ENCODE assay signal across 1 cellular context in the genomic region with DNA sequence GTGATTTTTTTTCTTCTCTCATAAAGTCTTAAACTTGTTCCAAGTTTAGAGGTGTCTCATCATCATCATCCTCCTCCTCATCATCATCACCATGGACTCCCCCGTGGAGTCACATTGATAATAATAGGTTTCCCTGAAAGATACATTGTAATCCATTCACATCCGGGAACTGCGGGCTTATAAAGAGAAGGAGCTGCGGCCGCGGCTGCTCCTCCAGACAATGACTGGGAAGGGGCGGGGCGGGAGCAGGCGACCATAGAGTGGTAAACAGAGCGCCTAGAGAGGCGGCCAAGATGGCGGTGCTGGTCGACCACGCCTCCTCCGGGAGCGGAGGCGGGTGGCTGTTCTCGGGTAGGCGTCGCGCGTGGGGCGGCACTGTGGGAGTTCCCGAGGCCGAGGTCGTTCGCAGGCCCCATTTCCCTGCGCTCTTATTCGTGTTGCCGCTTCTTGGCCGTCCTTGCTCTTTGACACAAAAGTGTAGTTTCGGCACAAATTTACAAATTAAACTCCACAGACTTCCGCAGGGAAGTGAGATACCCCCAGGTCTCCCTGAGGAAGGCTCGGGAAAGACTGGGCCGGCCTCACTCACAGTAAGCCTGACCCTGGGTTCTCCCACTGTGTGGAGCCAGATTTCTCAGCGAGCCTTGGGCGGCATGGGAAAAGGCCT.
TF ChIP-seq lines count a peak whose summit lies in the region.

No MANE protein-coding gene starts in this region.

TF ChIP-seq in HEK293, 187 proteins besides CTCF, POLR2A, EP300 and RAD21 (continued from another document and continues in another):
- TF ChIP-seq, protein P1, sequence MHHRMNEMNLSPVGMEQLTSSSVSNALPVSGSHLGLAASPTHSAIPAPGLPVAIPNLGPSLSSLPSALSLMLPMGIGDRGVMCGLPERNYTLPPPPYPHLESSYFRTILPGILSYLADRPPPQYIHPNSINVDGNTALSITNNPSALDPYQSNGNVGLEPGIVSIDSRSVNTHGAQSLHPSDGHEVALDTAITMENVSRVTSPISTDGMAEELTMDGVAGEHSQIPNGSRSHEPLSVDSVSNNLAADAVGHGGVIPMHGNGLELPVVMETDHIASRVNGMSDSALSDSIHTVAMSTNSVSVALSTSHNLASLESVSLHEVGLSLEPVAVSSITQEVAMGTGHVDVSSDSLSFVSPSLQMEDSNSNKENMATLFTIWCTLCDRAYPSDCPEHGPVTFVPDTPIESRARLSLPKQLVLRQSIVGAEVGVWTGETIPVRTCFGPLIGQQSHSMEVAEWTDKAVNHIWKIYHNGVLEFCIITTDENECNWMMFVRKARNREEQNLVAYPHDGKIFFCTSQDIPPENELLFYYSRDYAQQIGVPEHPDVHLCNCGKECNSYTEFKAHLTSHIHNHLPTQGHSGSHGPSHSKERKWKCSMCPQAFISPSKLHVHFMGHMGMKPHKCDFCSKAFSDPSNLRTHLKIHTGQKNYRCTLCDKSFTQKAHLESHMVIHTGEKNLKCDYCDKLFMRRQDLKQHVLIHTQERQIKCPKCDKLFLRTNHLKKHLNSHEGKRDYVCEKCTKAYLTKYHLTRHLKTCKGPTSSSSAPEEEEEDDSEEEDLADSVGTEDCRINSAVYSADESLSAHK (tag by site-specific recombination; IDR thresholded peaks at IDR 0.05) = peak; percentile 46; the same call in 1 of the 2 replicates
- no peak for TF ChIP-seq ZNF169 (tag by site-specific recombination; IDR thresholded peaks at IDR 0.05)
- TF ChIP-seq, protein P2, sequence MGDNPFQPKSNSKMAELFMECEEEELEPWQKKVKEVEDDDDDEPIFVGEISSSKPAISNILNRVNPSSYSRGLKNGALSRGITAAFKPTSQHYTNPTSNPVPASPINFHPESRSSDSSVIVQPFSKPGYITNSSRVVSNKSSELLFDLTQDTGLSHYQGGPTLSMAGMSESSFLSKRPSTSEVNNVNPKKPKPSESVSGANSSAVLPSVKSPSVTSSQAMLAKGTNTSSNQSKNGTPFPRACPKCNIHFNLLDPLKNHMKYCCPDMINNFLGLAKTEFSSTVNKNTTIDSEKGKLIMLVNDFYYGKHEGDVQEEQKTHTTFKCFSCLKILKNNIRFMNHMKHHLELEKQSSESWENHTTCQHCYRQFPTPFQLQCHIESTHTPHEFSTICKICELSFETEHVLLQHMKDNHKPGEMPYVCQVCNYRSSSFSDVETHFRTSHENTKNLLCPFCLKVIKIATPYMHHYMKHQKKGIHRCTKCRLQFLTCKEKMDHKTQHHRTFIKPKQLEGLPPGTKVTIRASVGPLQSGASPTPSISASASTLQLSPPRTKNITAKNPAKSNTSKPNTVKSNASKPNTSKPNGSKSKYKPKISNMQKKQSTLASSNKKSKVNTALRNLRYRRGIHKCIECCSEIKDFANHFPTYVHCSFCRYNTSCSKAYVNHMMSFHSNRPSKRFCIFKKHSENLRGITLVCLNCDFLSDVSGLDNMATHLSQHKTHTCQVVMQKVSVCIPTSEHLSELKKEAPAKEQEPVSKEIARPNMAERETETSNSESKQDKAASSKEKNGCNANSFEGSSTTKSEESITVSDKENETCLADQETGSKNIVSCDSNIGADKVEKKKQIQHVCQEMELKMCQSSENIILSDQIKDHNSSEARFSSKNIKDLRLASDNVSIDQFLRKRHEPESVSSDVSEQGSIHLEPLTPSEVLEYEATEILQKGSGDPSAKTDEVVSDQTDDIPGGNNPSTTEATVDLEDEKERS (tag by site-specific recombination; IDR thresholded peaks at IDR 0.05) = 0 out of 2 replicates have a peak, but pooled peaks have one; percentile 60
- no peak for TF ChIP-seq ZNF19 (tag by site-specific recombination; IDR thresholded peaks at IDR 0.05; ENCODE audit: low read depth)
- TF ChIP-seq, protein P3, sequence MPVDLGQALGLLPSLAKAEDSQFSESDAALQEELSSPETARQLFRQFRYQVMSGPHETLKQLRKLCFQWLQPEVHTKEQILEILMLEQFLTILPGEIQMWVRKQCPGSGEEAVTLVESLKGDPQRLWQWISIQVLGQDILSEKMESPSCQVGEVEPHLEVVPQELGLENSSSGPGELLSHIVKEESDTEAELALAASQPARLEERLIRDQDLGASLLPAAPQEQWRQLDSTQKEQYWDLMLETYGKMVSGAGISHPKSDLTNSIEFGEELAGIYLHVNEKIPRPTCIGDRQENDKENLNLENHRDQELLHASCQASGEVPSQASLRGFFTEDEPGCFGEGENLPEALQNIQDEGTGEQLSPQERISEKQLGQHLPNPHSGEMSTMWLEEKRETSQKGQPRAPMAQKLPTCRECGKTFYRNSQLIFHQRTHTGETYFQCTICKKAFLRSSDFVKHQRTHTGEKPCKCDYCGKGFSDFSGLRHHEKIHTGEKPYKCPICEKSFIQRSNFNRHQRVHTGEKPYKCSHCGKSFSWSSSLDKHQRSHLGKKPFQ (tag by site-specific recombination; IDR thresholded peaks at IDR 0.05) = no peak
- no peak for TF ChIP-seq ZNF777 (tag by site-specific recombination; IDR thresholded peaks at IDR 0.05; ENCODE audit: borderline replicate concordance)
- no peak for TF ChIP-seq ATF2 (tag by site-specific recombination; IDR thresholded peaks at IDR 0.05; ENCODE audit: low read depth)
- no peak for TF ChIP-seq ZNF768 (tag by site-specific recombination; IDR thresholded peaks at IDR 0.05)
- TF ChIP-seq, protein P4, sequence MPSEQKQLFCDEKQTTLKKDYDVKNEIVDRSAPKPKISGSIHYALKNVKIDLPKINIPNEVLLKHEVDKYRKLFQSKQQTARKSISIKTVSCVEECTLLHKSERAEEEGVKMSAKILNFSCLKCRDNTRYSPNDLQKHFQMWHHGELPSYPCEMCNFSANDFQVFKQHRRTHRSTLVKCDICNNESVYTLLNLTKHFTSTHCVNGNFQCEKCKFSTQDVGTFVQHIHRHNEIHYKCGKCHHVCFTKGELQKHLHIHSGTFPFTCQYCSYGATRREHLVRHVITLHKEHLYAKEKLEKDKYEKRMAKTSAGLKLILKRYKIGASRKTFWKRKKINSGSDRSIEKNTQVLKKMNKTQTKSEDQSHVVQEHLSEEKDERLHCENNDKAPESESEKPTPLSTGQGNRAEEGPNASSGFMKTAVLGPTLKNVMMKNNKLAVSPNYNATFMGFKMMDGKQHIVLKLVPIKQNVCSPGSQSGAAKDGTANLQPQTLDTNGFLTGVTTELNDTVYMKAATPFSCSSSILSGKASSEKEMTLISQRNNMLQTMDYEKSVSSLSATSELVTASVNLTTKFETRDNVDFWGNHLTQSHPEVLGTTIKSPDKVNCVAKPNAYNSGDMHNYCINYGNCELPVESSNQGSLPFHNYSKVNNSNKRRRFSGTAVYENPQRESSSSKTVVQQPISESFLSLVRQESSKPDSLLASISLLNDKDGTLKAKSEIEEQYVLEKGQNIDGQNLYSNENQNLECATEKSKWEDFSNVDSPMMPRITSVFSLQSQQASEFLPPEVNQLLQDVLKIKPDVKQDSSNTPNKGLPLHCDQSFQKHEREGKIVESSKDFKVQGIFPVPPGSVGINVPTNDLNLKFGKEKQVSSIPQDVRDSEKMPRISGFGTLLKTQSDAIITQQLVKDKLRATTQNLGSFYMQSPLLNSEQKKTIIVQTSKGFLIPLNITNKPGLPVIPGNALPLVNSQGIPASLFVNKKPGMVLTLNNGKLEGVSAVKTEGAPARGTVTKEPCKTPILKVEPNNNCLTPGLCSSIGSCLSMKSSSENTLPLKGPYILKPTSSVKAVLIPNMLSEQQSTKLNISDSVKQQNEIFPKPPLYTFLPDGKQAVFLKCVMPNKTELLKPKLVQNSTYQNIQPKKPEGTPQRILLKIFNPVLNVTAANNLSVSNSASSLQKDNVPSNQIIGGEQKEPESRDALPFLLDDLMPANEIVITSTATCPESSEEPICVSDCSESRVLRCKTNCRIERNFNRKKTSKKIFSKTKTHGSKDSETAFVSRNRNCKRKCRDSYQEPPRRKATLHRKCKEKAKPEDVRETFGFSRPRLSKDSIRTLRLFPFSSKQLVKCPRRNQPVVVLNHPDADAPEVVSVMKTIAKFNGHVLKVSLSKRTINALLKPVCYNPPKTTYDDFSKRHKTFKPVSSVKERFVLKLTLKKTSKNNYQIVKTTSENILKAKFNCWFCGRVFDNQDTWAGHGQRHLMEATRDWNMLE (tag by site-specific recombination; conservative IDR thresholded peaks at IDR 0.05; ENCODE audit: low read depth) = peak; percentile 63
- peak; percentile 94 for TF ChIP-seq YY1 (tag by site-specific recombination; IDR thresholded peaks at IDR 0.05)
- TF ChIP-seq, protein P5, sequence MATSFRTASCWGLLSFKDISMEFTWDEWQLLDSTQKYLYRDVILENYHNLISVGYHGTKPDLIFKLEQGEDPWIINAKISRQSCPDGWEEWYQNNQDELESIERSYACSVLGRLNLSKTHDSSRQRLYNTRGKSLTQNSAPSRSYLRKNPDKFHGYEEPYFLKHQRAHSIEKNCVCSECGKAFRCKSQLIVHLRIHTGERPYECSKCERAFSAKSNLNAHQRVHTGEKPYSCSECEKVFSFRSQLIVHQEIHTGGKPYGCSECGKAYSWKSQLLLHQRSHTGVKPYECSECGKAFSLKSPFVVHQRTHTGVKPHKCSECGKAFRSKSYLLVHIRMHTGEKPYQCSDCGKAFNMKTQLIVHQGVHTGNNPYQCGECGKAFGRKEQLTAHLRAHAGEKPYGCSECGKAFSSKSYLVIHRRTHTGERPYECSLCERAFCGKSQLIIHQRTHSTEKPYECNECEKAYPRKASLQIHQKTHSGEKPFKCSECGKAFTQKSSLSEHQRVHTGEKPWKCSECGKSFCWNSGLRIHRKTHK (tag by site-specific recombination; IDR thresholded peaks at IDR 0.05) = no peak
- TF ChIP-seq, protein P6, sequence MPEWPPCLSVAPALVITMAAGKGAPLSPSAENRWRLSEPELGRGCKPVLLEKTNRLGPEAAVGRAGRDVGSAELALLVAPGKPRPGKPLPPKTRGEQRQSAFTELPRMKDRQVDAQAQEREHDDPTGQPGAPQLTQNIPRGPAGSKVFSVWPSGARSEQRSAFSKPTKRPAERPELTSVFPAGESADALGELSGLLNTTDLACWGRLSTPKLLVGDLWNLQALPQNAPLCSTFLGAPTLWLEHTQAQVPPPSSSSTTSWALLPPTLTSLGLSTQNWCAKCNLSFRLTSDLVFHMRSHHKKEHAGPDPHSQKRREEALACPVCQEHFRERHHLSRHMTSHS (tag by site-specific recombination; IDR thresholded peaks at IDR 0.05) = no peak
- no peak for TF ChIP-seq ZNF175 (tag by site-specific recombination; IDR thresholded peaks at IDR 0.05)
- peak; percentile 97 for TF ChIP-seq ZNF501 (tag by site-specific recombination; IDR thresholded peaks at IDR 0.05)
- no peak for TF ChIP-seq ZNF624 (tag by site-specific recombination; IDR thresholded peaks at IDR 0.05)
- no peak for TF ChIP-seq ZNF548 (tag by site-specific recombination; IDR thresholded peaks at IDR 0.05)
- TF ChIP-seq ZSCAN18 (tag by site-specific recombination; IDR thresholded peaks at IDR 0.05) = 0 out of 2 replicates have a peak, but pooled peaks have one; percentile 25
- TF ChIP-seq ZNF184 (tag by site-specific recombination; IDR thresholded peaks at IDR 0.05) = no peak
- no peak for TF ChIP-seq ZNF140 (tag by site-specific recombination; IDR thresholded peaks at IDR 0.05)
- no peak for TF ChIP-seq BCL6B (tag by site-specific recombination; IDR thresholded peaks at IDR 0.05)
- no peak for TF ChIP-seq ZNF266 (tag by site-specific recombination; IDR thresholded peaks at IDR 0.05; ENCODE audit: low read depth)
- no peak for TF ChIP-seq ZNF792 (tag by site-specific recombination; IDR thresholded peaks at IDR 0.05)
- TF ChIP-seq ZNF785 (tag by site-specific recombination; IDR thresholded peaks at IDR 0.05) = peak; percentile 99
- TF ChIP-seq, protein P7, sequence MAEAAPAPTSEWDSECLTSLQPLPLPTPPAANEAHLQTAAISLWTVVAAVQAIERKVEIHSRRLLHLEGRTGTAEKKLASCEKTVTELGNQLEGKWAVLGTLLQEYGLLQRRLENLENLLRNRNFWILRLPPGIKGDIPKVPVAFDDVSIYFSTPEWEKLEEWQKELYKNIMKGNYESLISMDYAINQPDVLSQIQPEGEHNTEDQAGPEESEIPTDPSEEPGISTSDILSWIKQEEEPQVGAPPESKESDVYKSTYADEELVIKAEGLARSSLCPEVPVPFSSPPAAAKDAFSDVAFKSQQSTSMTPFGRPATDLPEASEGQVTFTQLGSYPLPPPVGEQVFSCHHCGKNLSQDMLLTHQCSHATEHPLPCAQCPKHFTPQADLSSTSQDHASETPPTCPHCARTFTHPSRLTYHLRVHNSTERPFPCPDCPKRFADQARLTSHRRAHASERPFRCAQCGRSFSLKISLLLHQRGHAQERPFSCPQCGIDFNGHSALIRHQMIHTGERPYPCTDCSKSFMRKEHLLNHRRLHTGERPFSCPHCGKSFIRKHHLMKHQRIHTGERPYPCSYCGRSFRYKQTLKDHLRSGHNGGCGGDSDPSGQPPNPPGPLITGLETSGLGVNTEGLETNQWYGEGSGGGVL (tag by site-specific recombination; IDR thresholded peaks at IDR 0.05) = no peak; the same call in 1 of the 2 replicates
- TF ChIP-seq MZF1 (tag by site-specific recombination; IDR thresholded peaks at IDR 0.05; ENCODE audit: borderline replicate concordance) = no peak
- no peak for TF ChIP-seq ZIC2 (tag by site-specific recombination; IDR thresholded peaks at IDR 0.05)
